Comparison of ENCODE assay signal across 21 cellular contexts in genomic region chr14:84937044-84937443, GRCh38.
"Had no signal": no experiment of that assay in that cellular context is flagged by ENCODE, and none has a peak within 500 bp of the region (broad histone marks: within the 10 kb centered on the region; RNA-seq: fewer than 3 reads in every experiment).

No MANE protein-coding gene starts in this region.

- H3K4me3 ChIP-seq: gastroesophageal sphincter, heart left ventricle, hepatocyte, lung, mucosa of descending colon, pancreas, right lobe of liver, stomach, thyroid gland had no signal

- DNase-seq: cortex of kidney; foreskin keratinocyte; heart left ventricle; kidney; mucosa of descending colon; naive B cell; retina; right lobe of liver; small intestine; stimulated activated CD4-positive, alpha-beta T cell treated with anti-CD3 and anti-CD28 coated beads, Interleukin-12 subunit alpha, Interleukin-12 subunit beta, amount 100 ng/mL, for 4 hours; stimulated activated CD4-positive, alpha-beta T cell treated with anti-CD3 and anti-CD28 coated beads, Interleukin-1b, Interleukin-23, amount 100 ng/mL, for 48 hours; stimulated activated CD4-positive, alpha-beta T cell treated with anti-CD3 and anti-CD28 coated beads, Interleukin-4, amount 100 ng/mL, for 1 hour; stimulated activated CD8-positive, alpha-beta memory T cell treated with anti-CD3 and anti-CD28 coated beads, Interleukin-4, amount 100 ng/mL, for 48 hours; stimulated activated naive CD4-positive, alpha-beta T cell treated with Interleukin-2 at 50 U/mL for 16 hours; stomach; thyroid gland; trophoblast cell had no signal
